In the genomic region with DNA sequence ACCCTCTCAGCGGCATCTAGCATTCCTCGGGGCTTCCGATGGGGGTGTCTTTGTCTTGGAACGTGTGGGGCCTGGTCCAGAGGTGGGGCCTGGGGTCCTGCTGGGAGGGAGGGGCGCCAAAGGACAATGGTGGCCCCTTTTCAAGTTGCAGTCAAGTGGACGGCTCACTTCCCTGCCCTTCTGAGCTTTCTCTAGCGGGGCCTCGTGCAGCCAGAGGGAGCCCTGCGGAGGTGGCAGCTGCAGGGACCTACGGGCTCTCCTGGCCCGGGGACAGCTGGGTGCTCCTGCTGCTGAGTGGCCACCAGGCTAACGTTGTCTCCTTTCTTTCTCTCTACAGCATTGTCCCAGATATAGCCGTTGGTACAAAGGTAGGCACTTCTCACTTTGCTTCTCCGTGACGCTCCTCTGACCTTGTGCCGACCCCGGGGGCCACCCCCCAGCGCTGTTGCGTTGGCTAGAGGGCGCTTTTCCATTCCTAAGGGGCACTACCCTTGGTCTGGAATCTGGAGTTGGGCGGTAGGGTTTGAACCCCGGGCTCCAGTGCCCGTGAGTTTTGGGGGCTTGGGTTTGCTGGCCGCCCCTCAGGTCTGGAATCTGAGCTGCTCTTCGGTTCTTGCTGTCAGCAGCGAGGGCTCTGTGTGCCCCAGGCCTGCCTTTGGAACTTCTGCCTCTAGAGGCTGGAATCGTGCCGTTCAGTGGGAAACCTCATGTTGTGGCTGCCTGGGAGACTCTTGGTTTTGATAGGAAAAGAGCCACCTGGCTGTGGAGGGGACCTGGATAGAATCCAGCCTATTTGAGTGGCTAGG, we compare ENCODE assay signal across 7 cellular contexts. TPM values are rescaled to one million over a fixed set of nuclear protein-coding genes. Genes with fewer than 3 reads are reported as not detected.
DNase-seq lines count a peak whose midpoint lies in the region; ATAC-seq, FAIRE-seq and TF ChIP-seq lines count a peak whose summit lies in the region.
"Had no signal": no experiment of that assay in that cellular context is flagged by ENCODE, and none has a peak within 500 bp of the region (broad histone marks: within the 10 kb centered on the region; RNA-seq: fewer than 3 reads in every experiment).

No MANE protein-coding gene starts in this region.

- no TSS peak for BruUV-seq in Panc1 (replicated peaks; lab: Mats Ljungman, UMichigan)

- peaks cover 13% of the 10 kb centered on the region for H3K36me3 ChIP-seq in Panc1 (ENCODE audit: control insufficient read depth, insufficient read depth, low read length)
- peaks cover 11% of the 10 kb centered on the region for H3K36me3 ChIP-seq in suprapubic skin

- FAIRE-seq in D721Med (lab: Jason Lieb, UNC) = no peak

- H3K9me3 ChIP-seq in Panc1 (ENCODE audit: control insufficient read depth, insufficient read depth, low read depth, low read length) = no peaks in the 10 kb centered on the region
- no peaks in the 10 kb centered on the region for H3K9me3 ChIP-seq in suprapubic skin

- TF ChIP-seq POLR2A in suprapubic skin (IDR thresholded peaks at IDR 0.05) = no peak

- POLR2A ChIA-PET in Panc1 (lab: Charles Lee) = interaction anchor here (0.5 to 1.3 kb wide), 2 partner anchors 26 to 220 kb away, joined by 3 to 7 read pairs; no protein-coding TSS in a partner anchor

- DNase-seq in D721Med (ENCODE audit: insufficient read length, low spot score) (peak; percentile 17), Panc1 (ENCODE audit: low read depth, low spot score) (no peak), fibroblast of mammary gland (ENCODE audit: low read depth) (peak; percentile 53), suprapubic skin (ENCODE audit: low spot score in 2 of 2) (no peak), NCI-H146 (lab: John Stamatoyannopoulos, UW) (no peak)

- peaks cover 18% of the 10 kb centered on the region for H3K4me1 ChIP-seq in Panc1 (ENCODE audit: control insufficient read depth, insufficient read depth, low read length)
- H3K4me1 ChIP-seq in suprapubic skin = peaks cover 67% of the 10 kb centered on the region

- ATAC-seq in Panc1 (no peak), HG02981 (IDR thresholded peaks at IDR 0.05; ENCODE audit: unreplicated experiment) (no peak)

- H3K27ac ChIP-seq in Panc1 (ENCODE audit: low read length) (peak overlapping the region; percentile 89), suprapubic skin (peak overlapping the region; percentile 100)

- 5% methylated on average over 16 of the region's 28 CpGs for WGBS in suprapubic skin

- no peaks in the 10 kb centered on the region for H3K27me3 ChIP-seq in Panc1 (ENCODE audit: control insufficient read depth, insufficient read depth, low read length)
- no peaks in the 10 kb centered on the region for H3K27me3 ChIP-seq in suprapubic skin

- intact Hi-C loops in Panc1 (cut with micrococcal nuclease; ENCODE audit: unreplicated experiment) = no loop called here

- TF ChIP-seq EP300 in suprapubic skin (IDR thresholded peaks at IDR 0.05) = no peak

- TF ChIP-seq CTCF in D721Med (IDR thresholded peaks at IDR 0.05; ENCODE audit: insufficient read depth, missing control alignments) = peak; percentile 0
- TF ChIP-seq CTCF in Panc1 (IDR thresholded peaks at IDR 0.05) = no peak; the same call in 1 of the 2 replicates
- peak; percentile 12 for TF ChIP-seq CTCF in fibroblast of mammary gland (conservative IDR thresholded peaks at IDR 0.05; ENCODE audit: control insufficient read depth, insufficient read depth, low read depth, low read length)
- no peak for TF ChIP-seq CTCF in suprapubic skin (IDR thresholded peaks at IDR 0.05)

- H3K4me3 ChIP-seq in Panc1 (ENCODE audit: low read depth in 2 of 2, low read length in 2 of 2) (peak overlapping the region; percentile 82 to 87), fibroblast of mammary gland (ENCODE audit: control insufficient read depth, low read depth, low read length) (peak overlapping the region; percentile 88), suprapubic skin (peak overlapping the region; percentile 69)

- CTCF ChIA-PET in Panc1 (lab: Charles Lee) = no interaction called here

- in situ Hi-C loops in Panc1 (cut with HindIII; ENCODE audit: low pct_unique_long_range_greater_than_20kb, low sequenced_read_pairs) = no loop called here

RNA-seq across cellular contexts. Expression of gene PTBP1, which starts 2.0 kb away (rescaled TPM):
- total RNA-seq in Panc1 (2021; ENCODE audit: unreplicated experiment) (515 TPM), suprapubic skin (100 to 1,000 TPM; 152 to 227 (median 174) TPM)
- polyA plus RNA-seq in Panc1 (2012; ENCODE audit: insufficient read length) = 590 TPM

RNA-seq across cellular contexts. Expression of gene PLPPR3, which starts 22.5 kb away (rescaled TPM):
- total RNA-seq in Panc1 (2021; ENCODE audit: unreplicated experiment) (63.7 TPM), suprapubic skin (not detected)
- polyA plus RNA-seq in Panc1 (2012; ENCODE audit: insufficient read length) = 123 TPM
- total RNA-seq: T-helper 2 cell treated with Interferon-gamma antibody and Interleukin-4, amounts not matched to agents 100 ng/mL and 5 ng/mL, for 36 hours had no signal

RNA-seq across cellular contexts. Expression of gene AZU1, which starts 28.4 kb away (rescaled TPM):
- total RNA-seq in Panc1 (2021; ENCODE audit: unreplicated experiment) (5.8 TPM), suprapubic skin (under 1 TPM in 1 of 4 donors, not detected in 3; 0.79 TPM)
- polyA plus RNA-seq in Panc1 (2012; ENCODE audit: insufficient read length) = 5.9 TPM
- total RNA-seq: T-helper 2 cell treated with Interferon-gamma antibody and Interleukin-4, amounts not matched to agents 100 ng/mL and 5 ng/mL, for 36 hours had no signal

RNA-seq across cellular contexts. Expression of gene PRTN3, which starts 41.5 kb away (rescaled TPM):
- total RNA-seq in Panc1 (2021; ENCODE audit: unreplicated experiment) (1.5 TPM), suprapubic skin (not detected)
- 2.6 TPM for polyA plus RNA-seq in Panc1 (2012; ENCODE audit: insufficient read length)
- total RNA-seq: T-helper 2 cell treated with Interferon-gamma antibody and Interleukin-4, amounts not matched to agents 100 ng/mL and 5 ng/mL, for 36 hours had no signal

RNA-seq across cellular contexts. Expression of gene MISP, which starts 48.4 kb away (rescaled TPM):
- 5.8 TPM for total RNA-seq in Panc1 (2021; ENCODE audit: unreplicated experiment)
- polyA plus RNA-seq in Panc1 (2012; ENCODE audit: insufficient read length) = 4.3 TPM
- total RNA-seq in suprapubic skin = 1 to 10 TPM in 2 of 4 donors, under 1 TPM in 1, not detected in 1; 0.60 to 6.5 (median 2.0) TPM
- total RNA-seq: T-helper 2 cell treated with Interferon-gamma antibody and Interleukin-4, amounts not matched to agents 100 ng/mL and 5 ng/mL, for 36 hours had no signal

Comparison
In these comparisons a context has a peak if more than half of its experiments do, and no peak if none do; other contexts are left out.
1. DNase-seq: peak in D721Med (single experiment) and fibroblast of mammary gland (single experiment); none in Panc1 (single experiment), suprapubic skin (0 of 2) and NCI-H146 (single experiment).
2. CTCF ChIP-seq: peak in D721Med (single experiment) and fibroblast of mammary gland (single experiment); none in Panc1 (single experiment) and suprapubic skin (0 of 2).
3. RNA of gene PLPPR3, which starts 22.5 kb away (total RNA-seq): 63.7 TPM in Panc1 (single experiment); not detected in suprapubic skin; every median in the first group is over 10 times any median in the second.
4. Peak in every context shown above with its lines, with median percentiles within 50 percentile points of each other: H3K4me3 ChIP-seq.